ENCODE assay signal across 23 cellular contexts in genomic region chr12:130424858-130425697, GRCh38.
"Had no signal": no experiment of that assay in that cellular context is flagged by ENCODE, and none has a peak within 500 bp of the region (broad histone marks: within the 10 kb centered on the region; RNA-seq: fewer than 3 reads in every experiment).

No MANE protein-coding gene starts in this region.

- H3K36me3 Mint-ChIP-seq: immature natural killer cell, memory B cell, WTC11 had no signal

- H3K27ac Mint-ChIP-seq: activated naive CD8-positive, alpha-beta T cell treated with anti-CD3 and anti-CD28 coated beads, Interleukin-2, amount 50 U/mL, for 24 hours; immature natural killer cell; memory B cell; T-helper 1 cell treated with Interleukin-12 subunit alpha and Interleukin-12 subunit beta and Interleukin-4 antibody, amounts not matched to agents 30 μg/mL and 1 μg/mL, for 36 hours; WTC11 had no signal

- H3K36me3 ChIP-seq: cardiac muscle cell, pancreas, stomach had no signal

- H2AFZ ChIP-seq: hepatocyte had no signal

- H3K27me3 Mint-ChIP-seq: activated naive CD8-positive, alpha-beta T cell treated with anti-CD3 and anti-CD28 coated beads, Interleukin-2, amount 50 U/mL, for 24 hours; memory B cell had no signal

- H3K4me2 ChIP-seq: hepatocyte had no signal

- H3K4me1 ChIP-seq: body of pancreas, pancreas, stomach had no signal

- H3K9me3 ChIP-seq: body of pancreas, mucosa of descending colon, pancreas, stomach had no signal

- H3K27me3 ChIP-seq: body of pancreas, cardiac muscle cell, hepatocyte, pancreas, stomach had no signal

- H3K4me3 ChIP-seq: body of pancreas, cardiac muscle cell, hepatocyte, mucosa of descending colon, pancreas, stomach had no signal

- H3K4me3 Mint-ChIP-seq: activated naive CD8-positive, alpha-beta T cell treated with anti-CD3 and anti-CD28 coated beads, Interleukin-2, amount 50 U/mL, for 24 hours; immature natural killer cell; memory B cell; T-helper 1 cell treated with Interleukin-12 subunit alpha and Interleukin-12 subunit beta and Interleukin-4 antibody, amounts not matched to agents 30 μg/mL and 1 μg/mL, for 36 hours; WTC11 had no signal

- H3K79me2 ChIP-seq: hepatocyte had no signal

- H3K4me1 Mint-ChIP-seq: activated naive CD8-positive, alpha-beta T cell treated with anti-CD3 and anti-CD28 coated beads, Interleukin-2, amount 50 U/mL, for 24 hours; immature natural killer cell; memory B cell had no signal

- DNase-seq: activated gamma-delta T cell; activated naive CD4-positive, alpha-beta T cell treated with anti-CD3 and anti-CD28 coated beads, Interleukin-2, amount 50 U/mL, for 16 hours; activated naive CD8-positive, alpha-beta T cell treated with anti-CD3 and anti-CD28 coated beads, Interleukin-2, amount 50 U/mL, for 24 hours; anterior cingulate cortex; effector memory CD4-positive, alpha-beta T cell; foreskin melanocyte; glutamatergic neuron; immature natural killer cell; mucosa of descending colon; pancreas; right cardiac atrium; stimulated activated CD4-positive, alpha-beta T cell treated with anti-CD3 and anti-CD28 coated beads, Interleukin-12 subunit alpha, Interleukin-12 subunit beta, amount 100 ng/mL, for 4 hours; stimulated activated CD4-positive, alpha-beta T cell treated with anti-CD3 and anti-CD28 coated beads, Interleukin-4, amount 100 ng/mL, for 4 hours; stomach; T1000; trophoblast cell had no signal

- ATAC-seq: body of pancreas, esophagus mucosa, mucosa of descending colon, pancreas, WTC11 had no signal

- H3K9me3 Mint-ChIP-seq: activated naive CD8-positive, alpha-beta T cell treated with anti-CD3 and anti-CD28 coated beads, Interleukin-2, amount 50 U/mL, for 24 hours; memory B cell; T-helper 1 cell treated with Interleukin-12 subunit alpha and Interleukin-12 subunit beta and Interleukin-4 antibody, amounts not matched to agents 30 μg/mL and 1 μg/mL, for 36 hours; WTC11 had no signal

- H3K27ac ChIP-seq: body of pancreas, cardiac muscle cell, hepatocyte, pancreas, stomach had no signal
